30 cellular contexts compared by ENCODE assay signal in genomic region chr1:14994148-14994547, GRCh38.
"Had no signal": no experiment of that assay in that cellular context is flagged by ENCODE, and none has a peak within 500 bp of the region (broad histone marks: within the 10 kb centered on the region; RNA-seq: fewer than 3 reads in every experiment).

No MANE protein-coding gene starts in this region.

- H3K4me3 ChIP-seq: esophagus muscularis mucosa, gastroesophageal sphincter, heart left ventricle, hepatocyte, left lung, mucosa of descending colon, ovary, psoas muscle, stomach, thyroid gland, vagina had no signal

- ATAC-seq: foreskin keratinocyte, gastroesophageal sphincter, heart left ventricle, left lung, mucosa of descending colon, psoas muscle had no signal

- FAIRE-seq: colon, endothelial cell of umbilical vein, kidney, small intestine had no signal

- H3K4me1 ChIP-seq: foreskin keratinocyte, heart left ventricle, psoas muscle had no signal

- H3K9me3 Mint-ChIP-seq: mesothelial cell of epicardium; natural killer cell treated with Interleukin-12 subunit alpha and Interleukin-12 subunit beta and Interleukin-15 and Interleukin-18, amount 100 ng/mL, for 72 hours had no signal

- H3K9me3 ChIP-seq: esophagus muscularis mucosa, gastroesophageal sphincter, heart left ventricle, left lung, mucosa of descending colon, ovary, psoas muscle, stomach, thyroid gland, vagina had no signal

- H3K36me3 Mint-ChIP-seq: mesothelial cell of epicardium; naive B cell; natural killer cell treated with Interleukin-12 subunit alpha and Interleukin-12 subunit beta and Interleukin-15 and Interleukin-18, amount 100 ng/mL, for 72 hours had no signal

- H3K27ac ChIP-seq: esophagus muscularis mucosa, foreskin keratinocyte, gastroesophageal sphincter, heart left ventricle, hepatocyte, left lung, ovary, psoas muscle, stomach had no signal

- H3K27me3 ChIP-seq: esophagus muscularis mucosa, foreskin keratinocyte, gastroesophageal sphincter, heart left ventricle, hepatocyte, left lung, ovary, stomach, thyroid gland, vagina had no signal

- H3K4me3 Mint-ChIP-seq: mesothelial cell of epicardium; naive B cell; natural killer cell treated with Interleukin-12 subunit alpha and Interleukin-12 subunit beta and Interleukin-15 and Interleukin-18, amount 100 ng/mL, for 72 hours had no signal

- DNase-seq: effector CD8-positive, alpha-beta T cell; foreskin keratinocyte; heart left ventricle; kidney; mesenchymal stem cell; mucosa of descending colon; naive B cell; nucleus accumbens; ovary; posterior cingulate gyrus; psoas muscle; right cardiac atrium; small intestine; stimulated activated CD4-positive, alpha-beta T cell treated with anti-CD3 and anti-CD28 coated beads, Interleukin-12 subunit alpha, Interleukin-12 subunit beta, amount 100 ng/mL, for 4 hours; stimulated activated CD4-positive, alpha-beta T cell treated with anti-CD3 and anti-CD28 coated beads, Interleukin-1b, Interleukin-23, amount 100 ng/mL, for 48 hours; stimulated activated CD4-positive, alpha-beta T cell treated with anti-CD3 and anti-CD28 coated beads, Interleukin-4, amount 100 ng/mL, for 1 hour; stimulated activated CD8-positive, alpha-beta memory T cell treated with anti-CD3 and anti-CD28 coated beads, Interleukin-4, amount 100 ng/mL, for 48 hours; stimulated activated naive CD4-positive, alpha-beta T cell; stomach; thyroid gland; trophoblast cell had no signal

- H3K79me2 ChIP-seq: hepatocyte had no signal

- H3K4me2 ChIP-seq: hepatocyte had no signal

- H2AFZ ChIP-seq: hepatocyte had no signal

- H3K4me1 Mint-ChIP-seq: naive B cell had no signal

- H3K36me3 ChIP-seq: esophagus muscularis mucosa, gastroesophageal sphincter, heart left ventricle, left lung, ovary, stomach, thyroid gland, vagina had no signal

- H3K27ac Mint-ChIP-seq: mesothelial cell of epicardium; naive B cell; natural killer cell treated with Interleukin-12 subunit alpha and Interleukin-12 subunit beta and Interleukin-15 and Interleukin-18, amount 100 ng/mL, for 72 hours had no signal
